In genomic region chr17:2266045-2266864, GRCh38 we compare ENCODE assay signal across 8 cellular contexts. TPM values are rescaled to one million over a fixed set of nuclear protein-coding genes. Genes with fewer than 3 reads are reported as not detected.
DNase-seq lines count a peak whose midpoint lies in the region; ATAC-seq and TF ChIP-seq lines count a peak whose summit lies in the region.

No MANE protein-coding gene starts in this region.

- TF ChIP-seq CTCF in activated CD8-positive, alpha-beta T cell treated with anti-CD3 and anti-CD28 coated beads for 36 hours (IDR thresholded peaks at IDR 0.05), result no peak
- TF ChIP-seq CTCF in lung (IDR thresholded peaks at IDR 0.05; ENCODE audit: control extremely low read depth, extremely low read depth) (no peak), transverse colon (IDR thresholded peaks at IDR 0.05) (no peak), brain microvascular endothelial cell (IDR thresholded peaks at IDR 0.05; ENCODE audit: low read depth, low read length, missing control alignments) (no peak)

- 47 to 55% methylated on average over 13 of the region's 13 CpGs for WGBS in lung, 2 donors
- 69 to 72% methylated on average over 8 to 13 of the region's 13 CpGs for WGBS in transverse colon (ENCODE audit: low coverage in 1 of 2), 2 donors

- peak; percentile 44 for TF ChIP-seq POLR2A in GM19099 (IDR thresholded peaks at IDR 0.05; ENCODE audit: extremely low read depth, insufficient read length, low read depth)
- peak; percentile 18 for TF ChIP-seq POLR2A in transverse colon (IDR thresholded peaks at IDR 0.05)

- H3K36me3 ChIP-seq in lung (ENCODE audit: control insufficient read depth in 2 of 2, insufficient read depth in 2 of 2, low read length in 2 of 2), result peaks cover 1 to 7% of the 10 kb centered on the region in 2 donors
- H3K36me3 ChIP-seq in transverse colon, result no peaks in the 10 kb centered on the region
- H3K36me3 ChIP-seq in brain microvascular endothelial cell (replicated peaks), result peaks cover 7% of the 10 kb centered on the region

- ATAC-seq in HG03280 (IDR thresholded peaks at IDR 0.05; ENCODE audit: unreplicated experiment), result peak; percentile 73
- peak; percentile 77 for ATAC-seq in activated CD8-positive, alpha-beta T cell treated with anti-CD3 and anti-CD28 coated beads for 36 hours
- ATAC-seq in lung (ENCODE audit: insufficient read depth, low FRiP score), result no peak
- no peak for ATAC-seq in HG03025 (IDR thresholded peaks at IDR 0.05; ENCODE audit: low FRiP score, unreplicated experiment)

- H3K4me1 Mint-ChIP-seq in activated CD8-positive, alpha-beta T cell treated with anti-CD3 and anti-CD28 coated beads for 36 hours (ENCODE audit: low read depth), result peaks cover 82% of the 10 kb centered on the region

- H3K27me3 ChIP-seq in lung (ENCODE audit: control insufficient read depth, insufficient read depth), result no peaks in the 10 kb centered on the region
- no peaks in the 10 kb centered on the region for H3K27me3 ChIP-seq in transverse colon
- H3K27me3 ChIP-seq in brain microvascular endothelial cell (replicated peaks), result no peaks in the 10 kb centered on the region

- H3K4me3 Mint-ChIP-seq in activated CD8-positive, alpha-beta T cell treated with anti-CD3 and anti-CD28 coated beads for 36 hours, result peak overlapping the region; percentile 79

- H3K9me3 ChIP-seq in lung (ENCODE audit: control insufficient read depth in 2 of 2, insufficient read depth in 1 of 2, low read length in 1 of 2) (no peaks in the 10 kb centered on the region), transverse colon (no peaks in the 10 kb centered on the region)

- POLR2A ChIA-PET in activated CD8-positive, alpha-beta T cell treated with anti-CD3 and anti-CD28 coated beads for 36 hours (lab: Charles Lee), result interaction anchor here (0.6 to 7.2 kb wide), 17 partner anchors 8 to 212 kb away, joined by 3 to 107 read pairs (median 4); partner anchors contain the start of genes HIC1, SMG6, SRR and TSR1

- in situ Hi-C loops in transverse colon (cut with MboI; ENCODE audit: low pct_ligation_motif_present in 1 of 4, low pct_unique_long_range_greater_than_20kb in 1 of 4, low sequenced_read_pairs in 3 of 4), result no loop called here
- in situ Hi-C loops in brain microvascular endothelial cell (cut with HindIII; ENCODE audit: low pct_ligation_motif_present, low sequenced_read_pairs), result no loop called here

- CTCF ChIA-PET in activated CD8-positive, alpha-beta T cell treated with anti-CD3 and anti-CD28 coated beads for 36 hours (lab: Charles Lee), result interaction anchor here (1.1 to 16.5 kb wide), 7 partner anchors 13 to 212 kb away, joined by 3 to 119 read pairs (median 5); partner anchors contain the start of gene HIC1

- peaks cover 63% of the 10 kb centered on the region for H3K36me3 Mint-ChIP-seq in activated CD8-positive, alpha-beta T cell treated with anti-CD3 and anti-CD28 coated beads for 36 hours (ENCODE audit: low read depth)

- peak overlapping the region in 1 of 2 donors; percentile 81 for H3K27ac ChIP-seq in lung (ENCODE audit: low read depth in 1 of 2, low read length in 1 of 2)
- peak overlapping the region; percentile 68 to 82 (median 76) for H3K27ac ChIP-seq in transverse colon
- no peak overlapping the region for H3K27ac ChIP-seq in brain microvascular endothelial cell

- H3K27ac Mint-ChIP-seq in activated CD8-positive, alpha-beta T cell treated with anti-CD3 and anti-CD28 coated beads for 36 hours, result peak overlapping the region; percentile 98

- no peaks in the 10 kb centered on the region for H3K27me3 Mint-ChIP-seq in activated CD8-positive, alpha-beta T cell treated with anti-CD3 and anti-CD28 coated beads for 36 hours

- peaks cover 1 to 9% of the 10 kb centered on the region in 2 donors for H3K4me1 ChIP-seq in lung (ENCODE audit: control insufficient read depth in 2 of 2, insufficient read depth in 2 of 2, low read length in 2 of 2)
- H3K4me1 ChIP-seq in transverse colon, result peaks cover 4 to 34% (median 19%) of the 10 kb centered on the region in 4 donors

- H3K4me3 ChIP-seq in lung (no peak overlapping the region), transverse colon (no peak overlapping the region), brain microvascular endothelial cell (ENCODE audit: low read depth, low read length) (no peak overlapping the region)

- DNase-seq in activated CD8-positive, alpha-beta T cell treated with anti-CD3 and anti-CD28 coated beads for 36 hours, result peak; percentile 98
- peak; percentile 31 for DNase-seq in lung (ENCODE audit: low spot score)
- DNase-seq in transverse colon, result peak; percentile 66
- no peak for DNase-seq in NCI-H1105 (lab: John Stamatoyannopoulos, UW)
- DNase-seq in brain microvascular endothelial cell, result no peak

- no peak for TF ChIP-seq EP300 in transverse colon (IDR thresholded peaks at IDR 0.05; ENCODE audit: low read depth)

- H3K9me3 Mint-ChIP-seq in activated CD8-positive, alpha-beta T cell treated with anti-CD3 and anti-CD28 coated beads for 36 hours, result no peaks in the 10 kb centered on the region

- intact Hi-C loops in activated CD8-positive, alpha-beta T cell treated with anti-CD3 and anti-CD28 coated beads for 36 hours (cut with micrococcal nuclease), result loop anchor here (5.0 kb wide), 2 partner anchors 179 to 549 kb away; no protein-coding TSS in a partner anchor
- intact Hi-C loops in transverse colon (cut with DNase I; ENCODE audit: low total_unique reads), result no loop called here

RNA-seq across cellular contexts. Expression of gene SMG6, which starts 37.3 kb away (rescaled TPM):
- total RNA-seq in activated CD8-positive, alpha-beta T cell treated with anti-CD3 and anti-CD28 coated beads for 36 hours, result 10 to 100 TPM; 39.6 to 40.4 TPM
- 10 to 100 TPM; 36.2 to 45.1 TPM for total RNA-seq in lung
- polyA plus RNA-seq in lung, result 10 to 100 TPM; 17.6 to 21.6 TPM
- 100 to 1,000 TPM in 1 of 4 donors, 10 to 100 TPM in 3; 28.6 to 112 (median 39.1) TPM for total RNA-seq in transverse colon

RNA-seq across cellular contexts. Expression of gene SRR, which starts 37.5 kb away (rescaled TPM):
- 10 to 100 TPM in 1 of 2 experiments, 1 to 10 TPM in 1; 9.6 to 12.7 TPM for total RNA-seq in activated CD8-positive, alpha-beta T cell treated with anti-CD3 and anti-CD28 coated beads for 36 hours
- total RNA-seq in lung, result 10 to 100 TPM in 1 of 2 donors, 1 to 10 TPM in 1; 8.1 to 17.3 TPM
- polyA plus RNA-seq in lung, result 1 to 10 TPM; 5.0 to 7.5 TPM
- total RNA-seq in transverse colon, result 10 to 100 TPM in 2 of 4 donors, under 1 TPM in 1, not detected in 1; 0.40 to 23.1 (median 12.1) TPM

Comparison
In these comparisons a context has a peak if more than half of its experiments do, and no peak if none do; other contexts are left out.
1. ATAC-seq: peak in HG03280 (single experiment) and activated CD8-positive, alpha-beta T cell treated with anti-CD3 and anti-CD28 coated beads for 36 hours (single experiment); none in lung (single experiment) and HG03025 (single experiment).
2. DNase-seq: peak in activated CD8-positive, alpha-beta T cell treated with anti-CD3 and anti-CD28 coated beads for 36 hours (single experiment), lung (single experiment) and transverse colon (single experiment); none in NCI-H1105 (single experiment) and brain microvascular endothelial cell (single experiment).